ENCODE assay signal across 26 cellular contexts in the genomic region with DNA sequence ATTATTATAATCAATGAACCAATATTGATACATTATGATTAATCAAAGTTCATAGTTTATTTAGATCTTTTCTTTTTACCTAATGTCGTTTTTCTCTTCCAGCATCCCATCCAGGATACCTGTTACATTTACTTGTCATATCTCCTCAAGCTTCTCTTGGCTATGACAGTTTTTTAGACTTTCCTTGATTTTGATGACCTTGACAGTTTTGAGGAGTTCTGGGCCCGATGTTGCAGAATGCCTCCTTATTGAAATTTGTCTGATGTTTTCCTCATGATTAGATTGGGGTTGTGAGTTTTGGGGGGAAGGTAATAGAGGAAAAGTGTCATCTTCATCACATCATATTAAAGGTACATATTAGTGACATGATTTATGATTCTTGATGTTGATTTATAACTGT. TPM values are rescaled to one million over a fixed set of nuclear protein-coding genes. Genes with fewer than 3 reads are reported as not detected.
A peak's percentile ranks its signal among the peaks of the same experiment; 100 is the strongest.
DNase-seq lines count a peak whose midpoint lies in the region; ATAC-seq, FAIRE-seq and TF ChIP-seq lines count a peak whose summit lies in the region.
"Had no signal": no experiment of that assay in that cellular context is flagged by ENCODE, and none has a peak within 500 bp of the region (broad histone marks: within the 10 kb centered on the region; RNA-seq: fewer than 3 reads in every experiment).

No MANE protein-coding gene starts in this region.

- peaks cover 9% of the 10 kb centered on the region for H3K4me1 Mint-ChIP-seq in activated CD4-positive, alpha-beta T cell treated with anti-CD3 and anti-CD28 coated beads, Interleukin-2, amount 10 ng/mL, durations not matched to agents 24 days and 14 days
- H3K4me1 Mint-ChIP-seq: GM23338 had no signal

- H2AFZ ChIP-seq in IMR-90 (replicated peaks; ENCODE audit: low read length, poor library complexity) (no peak overlapping the region), K562 (ENCODE audit: low read depth, low read length) (no peak overlapping the region)
- H2AFZ ChIP-seq: GM23338 had no signal

- no peak overlapping the region for H2BK120ac ChIP-seq in IMR-90 (ENCODE audit: low read depth, low read length)

- H3K27ac ChIP-seq in IMR-90 (ENCODE audit: insufficient read depth, low read length) (no peak overlapping the region), K562 (ENCODE audit: extremely low read depth, low read depth, low read length) (no peak overlapping the region)
- H3K27ac ChIP-seq: 22Rv1 had no signal

- CTCF ChIA-PET in IMR-90 (lab: Yijun Ruan, JAX): no interaction called here
- CTCF ChIA-PET in K562 (lab: Yijun Ruan, JAX; ENCODE audit: low intra/inter-chr PET ratio): no interaction called here

- H4K20me1 ChIP-seq in IMR-90 (ENCODE audit: insufficient read depth, low read length) (no peaks in the 10 kb centered on the region), K562 (replicated peaks; ENCODE audit: control insufficient read depth, insufficient read depth, low read length) (no peaks in the 10 kb centered on the region)
- H4K20me1 ChIP-seq: BLaER1 treated with 17β-estradiol and CSF1 and Interleukin-3, amounts not matched to agents 10 nM and 100 nM had no signal

- no peak overlapping the region for H3K23ac ChIP-seq in IMR-90 (ENCODE audit: low read depth, low read length)

- POLR2A ChIA-PET in IMR-90 (lab: Charles Lee; ENCODE audit: unreplicated experiment) (no interaction called here), K562 (lab: Yijun Ruan, JAX) (no interaction called here)

- ATAC-seq in IMR-90 (ENCODE audit: low read depth): no peak
- no peak for ATAC-seq in K562
- ATAC-seq: GM12878, GM23338 had no signal

- peak; percentile 6 for DNase-seq in activated CD4-positive, alpha-beta T cell treated with anti-CD3 and anti-CD28 coated beads, Interleukin-2, amount 10 ng/mL, durations not matched to agents 24 days and 14 days
- no peak for DNase-seq in activated CD4-positive, alpha-beta T cell treated with anti-CD3 and anti-CD28 coated beads, Interleukin-2, amount 50 U/mL, for 4 hours
- DNase-seq in IMR-90 (no peak), K562 (ENCODE audit: extremely low read depth in 1 of 4, low spot score in 3 of 4) (no peak), H54 (ENCODE audit: insufficient read length, low spot score) (no peak), HCEC 1CT (no peak), KG1 (lab: John Stamatoyannopoulos, UW) (no peak)
- DNase-seq: ACHN; AML-193; BE2C; CD4-positive, alpha-beta T cell; CD8-positive, alpha-beta memory T cell; DMS 273 treated with DMSO at 0.1 percent for 48 hours; DMS79; EL; GDM1 had no signal

- peaks cover 2% of the 10 kb centered on the region; the same call in 1 of the 2 replicates for H3K27me3 ChIP-seq in IMR-90 (ENCODE audit: control insufficient read depth, insufficient read depth, low read length)
- no peaks in the 10 kb centered on the region for H3K27me3 ChIP-seq in K562 (ENCODE audit: control insufficient read depth in 2 of 2, insufficient read depth in 2 of 2, low read length in 2 of 2)
- H3K27me3 ChIP-seq: BE2C; BLaER1 treated with 17β-estradiol and CSF1 and Interleukin-3, amounts not matched to agents 10 nM and 100 nM had no signal

- no peaks in the 10 kb centered on the region for H3K36me3 ChIP-seq in IMR-90 (ENCODE audit: control insufficient read depth, insufficient read depth, low read length)
- no peaks in the 10 kb centered on the region for H3K36me3 ChIP-seq in K562 (ENCODE audit: control insufficient read depth, insufficient read depth, low read length)
- H3K36me3 ChIP-seq: BE2C, HAP-1 had no signal

- TF ChIP-seq CTCF in IMR-90 (conservative IDR thresholded peaks at IDR 0.05; ENCODE audit: low read depth, low read length): no peak
- no peak for TF ChIP-seq CTCF in K562 (IDR thresholded peaks at IDR 0.05 in 2 of 3, conservative IDR thresholded peaks at IDR 0.05 in 1 of 3; ENCODE audit: insufficient read depth in 2 of 3, low read depth in 1 of 3, low read length in 3 of 3)

- H3K4me3 ChIP-seq in IMR-90 (ENCODE audit: insufficient read depth, low read depth, low read length) (no peak overlapping the region), K562 (no peak overlapping the region)
- H3K4me3 ChIP-seq: BLaER1 treated with 17β-estradiol and CSF1 and Interleukin-3, amounts not matched to agents 10 nM and 100 nM; GM12878; GM23338; HAP-1 had no signal

- dilution Hi-C loops in IMR-90 (cut with HindIII; ENCODE audit: low sequenced_read_pairs, unreplicated experiment): no loop called here

- WGBS in IMR-90 (ENCODE audit: extremely low coverage in 2 of 2, insufficient read length in 1 of 2), 2 experiments: no CpG with 5 or more reads among the region's 2 CpGs
- WGBS in K562 (ENCODE audit: insufficient coverage, low coverage, missing lambda C conversion rate): 0% methylated on average over 2 of the region's 2 CpGs

- TF ChIP-seq EP300 in K562 (IDR thresholded peaks at IDR 0.05; ENCODE audit: low read length): no peak

- H4K8ac ChIP-seq in IMR-90 (ENCODE audit: low read depth in 2 of 2, low read length in 2 of 2): no peak overlapping the region

- BruUV-seq in IMR-90 (replicated peaks; lab: Mats Ljungman, UMichigan): no TSS peak
- no TSS peak for BruUV-seq in K562 (replicated peaks; lab: Mats Ljungman, UMichigan)

- no peak overlapping the region for H3K9ac ChIP-seq in IMR-90 (ENCODE audit: low read depth, low read length)
- no peak overlapping the region for H3K9ac ChIP-seq in K562 (ENCODE audit: insufficient read depth in 1 of 2, low read depth in 2 of 2, low read length in 2 of 2)
- H3K9ac ChIP-seq: BLaER1 treated with 17β-estradiol and CSF1 and Interleukin-3, amounts not matched to agents 10 nM and 100 nM had no signal

- no peaks in the 10 kb centered on the region for H3K79me2 ChIP-seq in K562 (ENCODE audit: control insufficient read depth, insufficient read depth, low read length)

- FAIRE-seq in K562 (lab: Jason Lieb, UNC): no peak
- FAIRE-seq in H54 (lab: Jason Lieb, UNC): no peak
- FAIRE-seq: A204.1, D721Med, GM12878, GM19239 had no signal

- H3K18ac ChIP-seq in IMR-90 (ENCODE audit: low read depth, low read length): no peak overlapping the region

- H3K4me2 ChIP-seq in IMR-90 (ENCODE audit: low read depth, low read length): no peak overlapping the region
- H3K4me2 ChIP-seq in K562 (ENCODE audit: insufficient read depth, low read length): no peak overlapping the region
- H3K4me2 ChIP-seq: GM23338 had no signal

- H3K4me1 ChIP-seq in IMR-90 (ENCODE audit: control insufficient read depth, insufficient read depth, low read length): no peaks in the 10 kb centered on the region
- H3K4me1 ChIP-seq in K562 (replicated peaks in 1 of 2; ENCODE audit: control insufficient read depth in 2 of 2, insufficient read depth in 2 of 2, low read length in 2 of 2): no peaks in the 10 kb centered on the region
- H3K4me1 ChIP-seq: BE2C, HAP-1 had no signal

- TF ChIP-seq POLR2A in IMR-90 (IDR thresholded peaks at IDR 0.05; ENCODE audit: low read depth, low read length) (no peak), K562 (conservative IDR thresholded peaks at IDR 0.05) (no peak), H54 (IDR thresholded peaks at IDR 0.05; ENCODE audit: low read depth, low read length) (no peak)

- no peak overlapping the region for H3K14ac ChIP-seq in IMR-90 (replicated peaks; ENCODE audit: low read depth, low read length)

- H3K9me1 ChIP-seq in IMR-90 (ENCODE audit: insufficient read depth, low read length) (no peaks in the 10 kb centered on the region), K562 (ENCODE audit: control insufficient read depth, insufficient read depth, low read length) (no peaks in the 10 kb centered on the region)

- H3K27ac Mint-ChIP-seq in activated CD4-positive, alpha-beta T cell treated with anti-CD3 and anti-CD28 coated beads, Interleukin-2, amount 10 ng/mL, durations not matched to agents 24 days and 14 days: no peak overlapping the region
- H3K27ac Mint-ChIP-seq: CD4-positive, alpha-beta T cell; CD8-positive, alpha-beta memory T cell; GM23338 had no signal

- peaks cover 23% of the 10 kb centered on the region for H3K36me3 Mint-ChIP-seq in activated CD4-positive, alpha-beta T cell treated with anti-CD3 and anti-CD28 coated beads, Interleukin-2, amount 10 ng/mL, durations not matched to agents 24 days and 14 days (ENCODE audit: low read depth)

- no peak overlapping the region for H2BK5ac ChIP-seq in IMR-90 (ENCODE audit: low read depth, low read length, poor library complexity, severe bottlenecking)

- no peak overlapping the region for H3K4me3 Mint-ChIP-seq in activated CD4-positive, alpha-beta T cell treated with anti-CD3 and anti-CD28 coated beads, Interleukin-2, amount 10 ng/mL, durations not matched to agents 24 days and 14 days
- H3K4me3 Mint-ChIP-seq: CD14-positive monocyte; CD4-positive, alpha-beta T cell; CD8-positive, alpha-beta memory T cell; GM23338 had no signal

- H3K27me3 Mint-ChIP-seq in activated CD4-positive, alpha-beta T cell treated with anti-CD3 and anti-CD28 coated beads, Interleukin-2, amount 10 ng/mL, durations not matched to agents 24 days and 14 days: no peaks in the 10 kb centered on the region
- H3K27me3 Mint-ChIP-seq: CD4-positive, alpha-beta T cell had no signal

- no peak overlapping the region for H2BK20ac ChIP-seq in IMR-90 (ENCODE audit: low read depth, low read length)

- intact Hi-C loops in activated CD4-positive, alpha-beta T cell treated with anti-CD3 and anti-CD28 coated beads, Interleukin-2, amount 10 ng/mL, durations not matched to agents 24 days and 14 days (cut with micrococcal nuclease): no loop called here
- intact Hi-C loops in IMR-90 (cut with micrococcal nuclease): no loop called here
- intact Hi-C loops in K562 (cut with micrococcal nuclease): no loop called here

- peaks cover 37% of the 10 kb centered on the region for H3K9me3 Mint-ChIP-seq in activated CD4-positive, alpha-beta T cell treated with anti-CD3 and anti-CD28 coated beads, Interleukin-2, amount 10 ng/mL, durations not matched to agents 24 days and 14 days
- H3K9me3 Mint-ChIP-seq: CD4-positive, alpha-beta T cell; CD8-positive, alpha-beta memory T cell; GM23338 had no signal

- H3K56ac ChIP-seq in IMR-90 (ENCODE audit: extremely low read depth, insufficient read depth, low read length): no peak overlapping the region

- no peak overlapping the region for H2BK15ac ChIP-seq in IMR-90 (ENCODE audit: low read depth, low read length)

- H2AK9ac ChIP-seq in IMR-90 (replicated peaks; ENCODE audit: low read depth, low read length, poor library complexity): no peak overlapping the region

- no peak overlapping the region for H4K5ac ChIP-seq in IMR-90 (ENCODE audit: low read depth, low read length)

- in situ Hi-C loops in IMR-90 (cut with MboI; ENCODE audit: low sequenced_read_pairs): no loop called here
- in situ Hi-C loops in K562 (cut with MboI): loop anchor here (5.0 kb wide), 1 partner anchor 56 kb away; no protein-coding TSS in a partner anchor

- H2AK5ac ChIP-seq in IMR-90 (ENCODE audit: low read depth, low read length): no peak overlapping the region

- no peaks in the 10 kb centered on the region for H3K79me1 ChIP-seq in IMR-90 (ENCODE audit: low read depth in 1 of 2, low read length in 2 of 2)

- H3K4ac ChIP-seq in IMR-90 (ENCODE audit: low read depth, low read length): no peak overlapping the region

- no peak for TF ChIP-seq RAD21 in IMR-90 (IDR thresholded peaks at IDR 0.05; ENCODE audit: low read length)
- no peak for TF ChIP-seq RAD21 in K562 (CRISPR knock-in tag; conservative IDR thresholded peaks at IDR 0.05 in 1 of 2, IDR thresholded peaks at IDR 0.05 in 1 of 2)

- no peak overlapping the region for H4K91ac ChIP-seq in IMR-90 (ENCODE audit: insufficient read depth, low read depth, low read length)

- H3K9me3 ChIP-seq in IMR-90 (ENCODE audit: control insufficient read depth, insufficient read depth, low read length) (no peaks in the 10 kb centered on the region), K562 (replicated peaks; ENCODE audit: control insufficient read depth, insufficient read depth, low read depth, low read length) (no peaks in the 10 kb centered on the region; the same call in 1 of the 2 replicates)
- H3K9me3 ChIP-seq: BE2C, HAP-1 had no signal

RNA-seq across cellular contexts. Expression of gene SIRPD, which starts 3.8 kb away (rescaled TPM):
- total RNA-seq in activated CD4-positive, alpha-beta T cell treated with anti-CD3 and anti-CD28 coated beads, Interleukin-2, amount 10 ng/mL, durations not matched to agents 24 days and 14 days: not detected in 2 replicates
- total RNA-seq in IMR-90 (2012; rRNA removed) (not detected in 2 replicates), K562 (2014; rRNA removed) (not detected in 2 replicates), K562 (2014; rRNA removed; fragmentation: Illumina TruSeq; extraction: Trizol) (not detected in 2 replicates), K562 (2015; rRNA removed; fragmentation: Illumina TruSeq; extraction: Trizol) (not detected in 2 replicates), K562 (2021) (not detected in 2 replicates)
- polyA plus RNA-seq in IMR-90 (2012; rRNA removed) (not detected in 2 replicates), K562 (2011; rRNA removed) (not detected in 2 replicates), K562 (2014; fragmentation: Illumina TruSeq; extraction: Trizol) (not detected in 2 replicates), K562 (2014; fragmentation: Nextera tagmentation; extraction: Ambion mirVana) (not detected), K562 (2014; rRNA removed) (not detected in 2 replicates)
- polyA plus RNA-seq in IMR-90 (2012; cell fraction: cytosol; rRNA removed): not detected in 2 replicates
- not detected in 2 replicates for polyA plus RNA-seq in IMR-90 (2012; cell fraction: nucleus; rRNA removed; ENCODE audit: low replicate concordance)
- total RNA-seq in K562 (2011; cell fraction: chromatin; rRNA removed; ENCODE audit: low replicate concordance): not detected in 2 replicates
- not detected in 2 replicates for total RNA-seq in K562 (2011; cell fraction: nucleolus; rRNA removed)
- not detected in 2 replicates for total RNA-seq in K562 (2011; cell fraction: nucleoplasm; rRNA removed)
- not detected in 2 replicates for polyA plus RNA-seq in K562 (2011; cell fraction: cytosol; rRNA removed)
- not detected in 2 replicates for polyA plus RNA-seq in K562 (2011; cell fraction: nucleus; rRNA removed)
- not detected in 2 replicates for polyA plus RNA-seq in K562 (2012)
- polyA minus RNA-seq in K562 (2011; rRNA and poly(A)+ RNA removed): not detected in 2 replicates
- not detected in 2 replicates for polyA minus RNA-seq in K562 (2011; cell fraction: cytosol; rRNA and poly(A)+ RNA removed)
- polyA minus RNA-seq in K562 (2011; cell fraction: nucleus; rRNA and poly(A)+ RNA removed): not detected in 2 replicates
- total RNA-seq: CD8-positive, alpha-beta memory T cell; GM23338; H4 had no signal
- polyA plus RNA-seq: CD8-positive, alpha-beta memory T cell; GM23338 had no signal

RNA-seq across cellular contexts. Expression of gene SIRPB1, which starts 58.5 kb away (rescaled TPM):
- 0.82 and 2.8 TPM in 2 replicates for total RNA-seq in activated CD4-positive, alpha-beta T cell treated with anti-CD3 and anti-CD28 coated beads, Interleukin-2, amount 10 ng/mL, durations not matched to agents 24 days and 14 days
- total RNA-seq in IMR-90 (2012; rRNA removed): 0.56 and 0.90 TPM in 2 replicates
- polyA plus RNA-seq in IMR-90 (2012; rRNA removed): 1.0 and 1.6 TPM in 2 replicates
- 0.55 and 0.93 TPM in 2 replicates for polyA plus RNA-seq in IMR-90 (2012; cell fraction: cytosol; rRNA removed)
- 0.84 and 1.1 TPM in 2 replicates for polyA plus RNA-seq in IMR-90 (2012; cell fraction: nucleus; rRNA removed; ENCODE audit: low replicate concordance)
- total RNA-seq in K562 (2011; cell fraction: chromatin; rRNA removed; ENCODE audit: low replicate concordance): not detected in 2 replicates
- not detected in 2 replicates for total RNA-seq in K562 (2011; cell fraction: nucleolus; rRNA removed)
- total RNA-seq in K562 (2011; cell fraction: nucleoplasm; rRNA removed): not detected in 2 replicates
- not detected in 2 replicates for total RNA-seq in K562 (2014; rRNA removed)
- not detected in 2 replicates for total RNA-seq in K562 (2014; rRNA removed; fragmentation: Illumina TruSeq; extraction: Trizol)
- total RNA-seq in K562 (2015; rRNA removed; fragmentation: Illumina TruSeq; extraction: Trizol): not detected in 2 replicates
- not detected in 2 replicates for total RNA-seq in K562 (2021)
- not detected in 2 replicates for polyA plus RNA-seq in K562 (2011; rRNA removed)
- polyA plus RNA-seq in K562 (2011; cell fraction: cytosol; rRNA removed): 0.22 TPM in 1 of 2 replicates, not detected in the other
- not detected in 2 replicates for polyA plus RNA-seq in K562 (2011; cell fraction: nucleus; rRNA removed)
- polyA plus RNA-seq in K562 (2012): not detected in 2 replicates
- not detected in 2 replicates for polyA plus RNA-seq in K562 (2014; fragmentation: Illumina TruSeq; extraction: Trizol)
- polyA plus RNA-seq in K562 (2014; fragmentation: Nextera tagmentation; extraction: Ambion mirVana): not detected
- polyA plus RNA-seq in K562 (2014; rRNA removed): not detected in 2 replicates
- polyA minus RNA-seq in K562 (2011; rRNA and poly(A)+ RNA removed): not detected in 2 replicates
- not detected in 2 replicates for polyA minus RNA-seq in K562 (2011; cell fraction: cytosol; rRNA and poly(A)+ RNA removed)
- polyA minus RNA-seq in K562 (2011; cell fraction: nucleus; rRNA and poly(A)+ RNA removed): not detected in 2 replicates
- total RNA-seq: GM23338 had no signal
- polyA plus RNA-seq: GM23338 had no signal
